Comparison of ENCODE assay signal across 1 cellular context in the genomic region with DNA sequence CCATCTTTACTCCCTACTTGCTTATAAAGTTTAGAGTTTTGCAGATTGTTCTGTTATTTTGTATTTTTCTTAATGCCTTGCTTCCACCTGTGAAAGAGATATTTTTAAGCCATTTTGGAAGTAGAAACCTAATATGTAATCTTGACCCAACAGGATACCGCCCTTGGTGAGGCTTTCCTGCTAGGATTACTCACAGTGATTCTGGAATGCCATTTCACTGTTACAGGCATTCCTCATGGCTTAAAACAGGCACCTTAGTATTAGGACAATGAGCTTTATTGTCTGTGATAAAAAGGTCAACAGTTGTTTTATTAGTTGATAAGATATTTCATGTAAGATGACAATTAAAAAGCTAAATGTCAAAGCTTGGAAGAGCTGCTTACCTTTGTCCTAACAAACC.
A peak's percentile ranks its signal among the peaks of the same experiment; 100 is the strongest.
TF ChIP-seq lines count a peak whose summit lies in the region.

No MANE protein-coding gene starts in this region.

TF ChIP-seq in endothelial cell of umbilical vein, 7 proteins besides CTCF, POLR2A, EP300 and RAD21 (continued from another document):
- TF ChIP-seq GATA2 (IDR thresholded peaks at IDR 0.05; ENCODE audit: insufficient read depth, insufficient read length, low read depth, low read length) = peak; percentile 81
